ENCODE assay signal across 9 cellular contexts in the genomic region with DNA sequence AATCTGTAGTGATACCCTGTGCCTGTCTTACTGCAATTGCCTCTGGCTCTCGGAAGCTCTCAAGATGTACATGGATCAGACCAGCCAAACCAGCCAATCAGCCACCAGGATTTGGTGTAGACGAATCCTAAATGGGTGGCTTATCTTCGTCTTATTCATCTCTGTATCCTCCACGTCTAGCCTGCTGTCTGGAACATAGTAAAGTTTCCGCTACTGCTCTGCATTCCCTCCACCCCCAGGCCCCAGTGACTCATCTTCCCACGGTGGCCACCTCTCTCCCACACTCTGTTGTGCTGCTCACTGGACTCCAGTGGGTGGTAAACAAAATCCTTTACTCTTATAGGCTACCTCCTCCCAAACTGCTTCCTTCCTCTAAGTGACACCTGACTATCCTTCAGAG. TPM values are rescaled to one million over a fixed set of nuclear protein-coding genes. Genes with fewer than 3 reads are reported as not detected.
DNase-seq lines count a peak whose midpoint lies in the region; ATAC-seq, FAIRE-seq and TF ChIP-seq lines count a peak whose summit lies in the region.
"Had no signal": no experiment of that assay in that cellular context is flagged by ENCODE, and none has a peak within 500 bp of the region (broad histone marks: within the 10 kb centered on the region; RNA-seq: fewer than 3 reads in every experiment).

No MANE protein-coding gene starts in this region.

- no peaks in the 10 kb centered on the region for H3K27me3 ChIP-seq in keratinocyte (ENCODE audit: control insufficient read depth, extremely low read depth, insufficient read depth, low read length)

- H3K27ac ChIP-seq in keratinocyte (ENCODE audit: control insufficient read depth, insufficient read depth, low read length) = no peak overlapping the region
- H3K27ac ChIP-seq: C4-2B had no signal

- peak; percentile 36 for ATAC-seq in Right ventricle myocardium superior (ENCODE audit: poor library complexity)
- ATAC-seq in GM18861 (IDR thresholded peaks at IDR 0.05; ENCODE audit: unreplicated experiment) = no peak
- ATAC-seq in HG02642 (IDR thresholded peaks at IDR 0.05; ENCODE audit: poor library complexity, unreplicated experiment) = no peak

- peaks cover 21% of the 10 kb centered on the region for H3K4me1 ChIP-seq in keratinocyte (ENCODE audit: control insufficient read depth, extremely low read depth, insufficient read depth, low read length)

- no peaks in the 10 kb centered on the region for H4K20me1 ChIP-seq in keratinocyte (ENCODE audit: control insufficient read depth, extremely low read depth, insufficient read depth, low read length)

- H3K4me3 ChIP-seq in keratinocyte (ENCODE audit: control insufficient read depth in 2 of 3, extremely low read depth in 1 of 3, insufficient read depth in 2 of 3, low read depth in 1 of 3, low read length in 3 of 3) = no peak overlapping the region

- H3K36me3 ChIP-seq in keratinocyte (ENCODE audit: control insufficient read depth in 2 of 2, extremely low read depth in 1 of 2, insufficient read depth in 2 of 2, low read length in 2 of 2) = no peaks in the 10 kb centered on the region

- no peak for TF ChIP-seq CTCF in keratinocyte (optimal IDR thresholded peaks at IDR 0.05 in 1 of 3, IDR thresholded peaks at IDR 0.05 in 1 of 3, conservative IDR thresholded peaks at IDR 0.05 in 1 of 3; ENCODE audit: extremely low read depth in 1 of 3, insufficient read depth in 2 of 3, low read length in 3 of 3)

- FAIRE-seq in keratinocyte (lab: Jason Lieb, UNC) = no peak

- no peak overlapping the region for H3K4me2 ChIP-seq in keratinocyte (ENCODE audit: control insufficient read depth, extremely low read depth, insufficient read depth, low read depth, low read length)

- dilution Hi-C loops in keratinocyte (cut with MboI; ENCODE audit: extremely low pct_ligation_motif_present, low sequenced_read_pairs) = no loop called here

- no peak overlapping the region for H2AFZ ChIP-seq in keratinocyte (ENCODE audit: control insufficient read depth, low read length)

- H3K9ac ChIP-seq in keratinocyte (ENCODE audit: control insufficient read depth, extremely low read depth, insufficient read depth, low read length) = no peak overlapping the region

- H3K9me3 ChIP-seq in keratinocyte (ENCODE audit: control insufficient read depth, low read depth, low read length) = no peaks in the 10 kb centered on the region

- H3K9me1 ChIP-seq in keratinocyte (ENCODE audit: control insufficient read depth, extremely low read depth, insufficient read depth, low read length) = no peaks in the 10 kb centered on the region

- H3K79me2 ChIP-seq in keratinocyte (ENCODE audit: control insufficient read depth, insufficient read depth, low read length) = no peaks in the 10 kb centered on the region

- intact Hi-C loops in Right ventricle myocardium superior (cut with DNase I) (no loop called here), cardiac septum (cut with DNase I) (no loop called here), posterior vena cava (cut with DNase I) (no loop called here)

- DNase-seq in Right ventricle myocardium superior (no peak), cardiac septum (ENCODE audit: low spot score) (no peak), keratinocyte (ENCODE audit: low read depth, low spot score) (peak; percentile 23), posterior vena cava (ENCODE audit: low spot score) (no peak)
- peak; percentile 56 for DNase-seq in activated effector memory CD4-positive, alpha-beta T cell treated with Interleukin-2 at 50 U/mL for 16 hours
- DNase-seq in stimulated activated CD8-positive, alpha-beta memory T cell treated with anti-CD3 and anti-CD28 coated beads, Interleukin-4, amount 100 ng/mL, for 48 hours = peak; percentile 73

RNA-seq across cellular contexts. Expression of a gene that starts 37.8 kb away (rescaled TPM):
- total RNA-seq in Right ventricle myocardium superior = 6.6 TPM
- 10.1 TPM for total RNA-seq in cardiac septum
- 9.8 to 14.0 TPM (median 12.6 TPM) in 3 replicates for polyA plus RNA-seq in keratinocyte
- 2.7 TPM for polyA plus RNA-seq in keratinocyte (2011; ENCODE audit: low read depth)
- 11.1 and 11.4 TPM in 2 replicates for polyA plus RNA-seq in keratinocyte (2011; cell fraction: cytosol; rRNA removed)
- 9.5 and 10.6 TPM in 2 replicates for polyA plus RNA-seq in keratinocyte (2011; cell fraction: nucleus; rRNA removed)
- polyA plus RNA-seq in keratinocyte (2012; ENCODE audit: low replicate concordance) = 1.5 and 10.0 TPM in 2 replicates
- polyA minus RNA-seq in keratinocyte = 16.6 to 23.1 TPM (median 21.1 TPM) in 3 replicates
- polyA minus RNA-seq in keratinocyte (2011; cell fraction: cytosol; rRNA and poly(A)+ RNA removed) = 10.7 TPM
- polyA minus RNA-seq in keratinocyte (2011; cell fraction: nucleus; rRNA and poly(A)+ RNA removed) = 1.3 and 5.4 TPM in 2 replicates
- total RNA-seq in posterior vena cava = 10 to 100 TPM; 19.4 to 22.3 TPM

RNA-seq across cellular contexts. Expression of a gene that starts 48.9 kb away (rescaled TPM):
- 4.6 TPM for total RNA-seq in Right ventricle myocardium superior
- total RNA-seq in cardiac septum = 5.3 TPM
- polyA plus RNA-seq in keratinocyte = 6.8 to 11.0 TPM (median 10.6 TPM) in 3 replicates
- 8.5 TPM for polyA plus RNA-seq in keratinocyte (2011; ENCODE audit: low read depth)
- polyA plus RNA-seq in keratinocyte (2011; cell fraction: cytosol; rRNA removed) = 6.3 and 11.3 TPM in 2 replicates
- polyA plus RNA-seq in keratinocyte (2011; cell fraction: nucleus; rRNA removed) = 15.0 and 20.5 TPM in 2 replicates
- polyA plus RNA-seq in keratinocyte (2012; ENCODE audit: low replicate concordance) = 8.1 and 10.5 TPM in 2 replicates
- 3.0 to 9.5 TPM (median 5.0 TPM) in 3 replicates for polyA minus RNA-seq in keratinocyte
- 10.4 TPM for polyA minus RNA-seq in keratinocyte (2011; cell fraction: cytosol; rRNA and poly(A)+ RNA removed)
- 10.3 and 18.1 TPM in 2 replicates for polyA minus RNA-seq in keratinocyte (2011; cell fraction: nucleus; rRNA and poly(A)+ RNA removed)
- 1 to 10 TPM; 6.8 to 7.5 TPM for total RNA-seq in posterior vena cava

Comparison
In these comparisons a context has a peak if more than half of its experiments do, and no peak if none do; other contexts are left out.
1. DNase-seq: peak in activated effector memory CD4-positive, alpha-beta T cell treated with Interleukin-2 at 50 U/mL for 16 hours (single experiment), keratinocyte (single experiment) and stimulated activated CD8-positive, alpha-beta memory T cell treated with anti-CD3 and anti-CD28 coated beads, Interleukin-4, amount 100 ng/mL, for 48 hours (single experiment); none in Right ventricle myocardium superior (single experiment), cardiac septum (single experiment) and posterior vena cava (single experiment).